In the genomic region with DNA sequence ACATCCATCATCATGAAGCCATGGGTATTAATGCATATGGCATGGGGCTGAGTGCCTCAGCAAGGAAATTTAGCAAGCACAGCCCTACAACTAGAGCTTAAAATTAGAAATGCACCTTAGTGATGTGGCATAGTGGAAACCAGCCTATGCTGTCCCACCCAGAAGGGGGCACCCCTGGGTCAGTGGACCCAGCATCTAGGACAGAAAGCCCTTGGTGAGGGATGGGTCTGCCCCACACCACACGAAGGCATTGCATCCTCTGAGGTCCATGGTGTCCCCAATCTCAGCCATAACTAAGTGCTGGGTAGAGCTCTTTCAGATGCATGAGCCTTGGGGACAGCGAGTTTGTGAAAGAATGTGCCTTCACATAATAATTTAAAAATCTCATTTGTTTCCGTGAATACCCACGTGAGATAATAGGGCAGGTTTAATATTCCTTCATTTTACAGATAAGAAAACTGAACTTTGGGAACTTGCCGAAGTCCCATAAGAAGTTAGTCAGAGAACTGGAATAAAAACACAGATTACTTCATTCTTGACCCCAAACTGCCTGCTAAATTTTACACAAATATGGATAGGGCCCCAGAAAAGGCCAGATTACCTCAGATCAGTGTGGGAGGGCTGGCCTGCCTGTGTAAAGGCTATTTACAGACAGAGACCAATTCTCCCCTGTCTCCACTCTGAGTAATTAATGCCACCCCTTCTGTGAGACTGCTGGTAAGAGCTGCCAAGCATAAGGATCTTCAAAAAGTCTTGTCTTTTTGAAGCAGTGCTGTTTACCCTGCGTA, we compare ENCODE assay signal across 18 cellular contexts.
DNase-seq lines count a peak whose midpoint lies in the region; ATAC-seq and TF ChIP-seq lines count a peak whose summit lies in the region.
"Had no signal": no experiment of that assay in that cellular context is flagged by ENCODE, and none has a peak within 500 bp of the region (broad histone marks: within the 10 kb centered on the region; RNA-seq: fewer than 3 reads in every experiment).

No MANE protein-coding gene starts in this region.

- H3K4me3 Mint-ChIP-seq in memory B cell: no peak overlapping the region

- no peak overlapping the region for H3K4me3 ChIP-seq in sigmoid colon
- H3K4me3 ChIP-seq: BLaER1, hepatocyte, MG63 had no signal

- H3K27ac Mint-ChIP-seq in memory B cell: peak overlapping the region; percentile 85

- 66 to 86% methylated on average over 6 of the region's 6 CpGs for WGBS in sigmoid colon, 2 donors

- TF ChIP-seq POLR2A in sigmoid colon (IDR thresholded peaks at IDR 0.05): no peak

- intact Hi-C loops in sigmoid colon (cut with DNase I): no loop called here

- no peaks in the 10 kb centered on the region for H3K27me3 Mint-ChIP-seq in memory B cell

- H3K9me3 Mint-ChIP-seq in memory B cell: no peaks in the 10 kb centered on the region

- H3K36me3 ChIP-seq in sigmoid colon: no peaks in the 10 kb centered on the region
- H3K36me3 ChIP-seq: MG63 had no signal

- DNase-seq in ELF-1 (ENCODE audit: low read depth, low spot score) (peak; percentile 5), NCI-H2227 (lab: John Stamatoyannopoulos, UW; ENCODE audit: unreplicated experiment) (peak; percentile 24), memory B cell (ENCODE audit: low spot score in 2 of 2) (no peak), sigmoid colon (no peak), NCI-H226 (no peak)
- no peak for DNase-seq in activated naive CD4-positive, alpha-beta T cell treated with Interleukin-2 at 50 U/mL for 16 hours
- DNase-seq: amygdala; GF-D8; MG63; NCI-H510A treated with DMSO at 0.1 percent for 48 hours; SHP77 treated with DMSO at 0.1 percent for 48 hours; stimulated activated CD4-positive, alpha-beta T cell treated with anti-CD3 and anti-CD28 coated beads, Interleukin-4, amount 100 ng/mL, for 1 hour; stimulated activated naive CD4-positive, alpha-beta T cell treated with Interleukin-2 at 50 U/mL for 16 hours had no signal

- H3K27ac ChIP-seq in sigmoid colon: no peak overlapping the region
- H3K27ac ChIP-seq: BLaER1, hepatocyte, HL-60 had no signal

- H3K4me1 ChIP-seq in sigmoid colon: peaks cover 0 to 6% (median 0%) of the 10 kb centered on the region in 4 donors

- no peak for TF ChIP-seq CTCF in sigmoid colon (IDR thresholded peaks at IDR 0.05)

- H3K36me3 Mint-ChIP-seq in memory B cell: peaks cover 23% of the 10 kb centered on the region

- no peaks in the 10 kb centered on the region for H3K27me3 ChIP-seq in sigmoid colon
- H3K27me3 ChIP-seq: BLaER1, hepatocyte, MG63 had no signal

- no peak for TF ChIP-seq EP300 in sigmoid colon (IDR thresholded peaks at IDR 0.05)

- no peaks in the 10 kb centered on the region for H3K9me3 ChIP-seq in sigmoid colon
- H3K9me3 ChIP-seq: BLaER1, MG63 had no signal

- H3K4me1 Mint-ChIP-seq in memory B cell: peaks cover 30% of the 10 kb centered on the region

- ATAC-seq in esophagus mucosa: peak; percentile 33
- no peak for ATAC-seq in memory B cell (ENCODE audit: low read depth)
- no peak for ATAC-seq in GM19452 (IDR thresholded peaks at IDR 0.05; ENCODE audit: unreplicated experiment)

Comparison
In these comparisons a context has a peak if more than half of its experiments do, and no peak if none do; other contexts are left out.
1. DNase-seq: peak in ELF-1 (single experiment) and NCI-H2227 (single experiment); none in memory B cell (0 of 2), sigmoid colon (single experiment), NCI-H226 (single experiment) and activated naive CD4-positive, alpha-beta T cell treated with Interleukin-2 at 50 U/mL for 16 hours (single experiment).